14 cellular contexts compared by ENCODE assay signal in the genomic region with DNA sequence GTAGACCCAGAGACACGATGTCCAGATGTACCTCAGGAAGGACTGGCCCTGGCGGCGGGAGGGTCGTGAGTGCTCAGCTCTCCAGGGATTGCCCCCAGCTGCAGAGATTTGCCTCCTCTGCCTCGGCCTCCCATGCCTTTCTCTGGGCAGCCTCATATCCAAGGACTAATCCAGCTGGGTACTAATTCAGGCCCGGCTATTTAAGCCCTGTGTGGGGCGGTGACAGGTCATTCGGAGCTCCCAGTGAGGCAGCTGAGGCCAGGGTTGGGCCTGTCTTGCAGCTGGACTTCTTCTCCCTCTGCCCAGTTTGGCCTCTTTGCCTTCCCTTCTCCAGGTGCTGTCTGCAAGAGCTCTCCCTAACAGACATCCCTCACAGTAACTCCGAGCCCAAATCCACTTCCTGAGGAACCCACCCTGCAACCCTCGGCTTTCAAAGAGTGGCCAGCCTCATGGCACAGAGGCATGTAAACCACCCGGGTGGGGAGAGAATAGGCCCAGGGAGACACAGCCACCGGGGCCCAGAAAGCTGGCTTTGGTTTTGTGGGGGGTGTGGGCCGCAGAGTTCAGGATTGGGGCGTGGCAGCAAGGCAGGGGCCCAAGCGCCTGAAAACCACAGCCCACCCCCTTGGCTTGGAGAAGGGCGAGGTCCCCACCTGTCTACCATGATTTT.
A peak's percentile ranks its signal among the peaks of the same experiment; 100 is the strongest.
DNase-seq lines count a peak whose midpoint lies in the region; ATAC-seq and TF ChIP-seq lines count a peak whose summit lies in the region.
"Had no signal": no experiment of that assay in that cellular context is flagged by ENCODE, and none has a peak within 500 bp of the region (broad histone marks: within the 10 kb centered on the region; RNA-seq: fewer than 3 reads in every experiment).

No MANE protein-coding gene starts in this region.

- no peaks in the 10 kb centered on the region for H3K27me3 Mint-ChIP-seq in MCF 10A (ENCODE audit: insufficient read depth, unreplicated experiment)
- H3K27me3 Mint-ChIP-seq in T-cell, result peaks cover 3 to 10% of the 10 kb centered on the region in 2 donors

- H4K20me1 ChIP-seq in hepatocyte (ENCODE audit: insufficient read depth, poor library complexity, severe bottlenecking), result no peaks in the 10 kb centered on the region

- 74 to 79% methylated on average over 12 to 15 of the region's 16 CpGs for WGBS in upper lobe of left lung, 2 donors
- 89% methylated on average over 16 of the region's 16 CpGs for WGBS in hepatocyte (ENCODE audit: low lambda C conversion rate, missing lambda C conversion rate)

- intact Hi-C loops in MCF 10A (cut with micrococcal nuclease) (loop anchor here (5.0 kb wide), 1 partner anchor 43 kb away; no protein-coding TSS in a partner anchor), breast epithelium (cut with DNase I; ENCODE audit: low total_unique reads) (no loop called here)

- no peak for TF ChIP-seq EP300 in upper lobe of left lung (IDR thresholded peaks at IDR 0.05)

- H3K27ac ChIP-seq in breast epithelium, result no peak overlapping the region
- peak overlapping the region in 3 of 4 donors; percentile 9 to 53 (median 46) for H3K27ac ChIP-seq in upper lobe of left lung
- no peak overlapping the region for H3K27ac ChIP-seq in hepatocyte

- no peaks in the 10 kb centered on the region for H3K9me2 ChIP-seq in hepatocyte (replicated peaks; ENCODE audit: insufficient read depth)

- no peak for DNase-seq in MCF 10A (ENCODE audit: unreplicated experiment)
- no peak for DNase-seq in breast epithelium (ENCODE audit: low spot score in 2 of 2)
- no peak for DNase-seq in T-cell
- peak; percentile 8 for DNase-seq in glomerular visceral epithelial cell (ENCODE audit: extremely low spot score)
- peak in 1 of 2 donors; percentile 19 for DNase-seq in upper lobe of left lung
- DNase-seq in hepatocyte (ENCODE audit: low spot score), result no peak
- no peak for DNase-seq in T1000 (lab: John Stamatoyannopoulos, UW)
- DNase-seq in NCI-H146 treated with DMSO at 0.1 percent for 48 hours (lab: John Stamatoyannopoulos, UW; ENCODE audit: unreplicated experiment), result no peak
- DNase-seq: esophagus squamous epithelium, NCI-H1417, NCI-H510A, posterior cingulate gyrus had no signal

- H3K36me3 Mint-ChIP-seq in MCF 10A (ENCODE audit: insufficient read depth, unreplicated experiment) (no peaks in the 10 kb centered on the region), T-cell (peaks cover 2% of the 10 kb centered on the region)

- H3K4me3 ChIP-seq in breast epithelium (no peak overlapping the region), upper lobe of left lung (no peak overlapping the region), hepatocyte (no peak overlapping the region)
- H3K4me3 ChIP-seq: coronary artery, esophagus squamous epithelium, Peyer's patch had no signal

- no peak overlapping the region for H3K4me2 ChIP-seq in hepatocyte

- H3K9me3 Mint-ChIP-seq in MCF 10A (ENCODE audit: unreplicated experiment) (no peaks in the 10 kb centered on the region), T-cell (peaks cover 0 to 10% (median 7%) of the 10 kb centered on the region in 3 donors)

- POLR2A ChIA-PET in MCF 10A (lab: Yijun Ruan, JAX) (interaction anchor here (4.6 kb wide), 1 partner anchor 92 kb away, joined by 18 read pairs; a partner anchor contains a TSS), T-cell (lab: Charles Lee) (no interaction called here)

- no TSS peak for BruUV-seq in MCF 10A (replicated peaks; lab: Mats Ljungman, UMichigan)

- H3K4me1 ChIP-seq in breast epithelium (no peaks in the 10 kb centered on the region), upper lobe of left lung (peaks cover 18 to 30% (median 23%) of the 10 kb centered on the region in 4 donors), hepatocyte (ENCODE audit: insufficient read depth) (peaks cover 25% of the 10 kb centered on the region)

- peaks cover 35% of the 10 kb centered on the region for H3K4me1 Mint-ChIP-seq in MCF 10A (ENCODE audit: insufficient read depth, unreplicated experiment)
- H3K4me1 Mint-ChIP-seq in T-cell, result peaks cover 31 to 42% (median 32%) of the 10 kb centered on the region in 3 donors

- CTCF ChIA-PET in MCF 10A (lab: Yijun Ruan, JAX) (interaction anchor here (0.6 kb wide), 1 partner anchor 72 kb away, joined by 3 read pairs; no protein-coding TSS in a partner anchor), T-cell (lab: Charles Lee) (no interaction called here)

- no peak overlapping the region for H2AFZ ChIP-seq in hepatocyte

- TF ChIP-seq CTCF in MCF 10A (IDR thresholded peaks at IDR 0.05; ENCODE audit: unreplicated experiment), result no peak
- no peak for TF ChIP-seq CTCF in breast epithelium (IDR thresholded peaks at IDR 0.05)
- no peak for TF ChIP-seq CTCF in upper lobe of left lung (IDR thresholded peaks at IDR 0.05)
- no peak for TF ChIP-seq CTCF in hepatocyte (IDR thresholded peaks at IDR 0.05; ENCODE audit: poor library complexity)

- H3K79me2 ChIP-seq in hepatocyte, result no peaks in the 10 kb centered on the region

- no peak overlapping the region for H3K4me3 Mint-ChIP-seq in MCF 10A (ENCODE audit: unreplicated experiment)
- no peak overlapping the region for H3K4me3 Mint-ChIP-seq in T-cell

- TF ChIP-seq POLR2A in breast epithelium (IDR thresholded peaks at IDR 0.05) (no peak), upper lobe of left lung (IDR thresholded peaks at IDR 0.05) (no peak)

- H3K36me3 ChIP-seq in breast epithelium, result no peaks in the 10 kb centered on the region
- no peaks in the 10 kb centered on the region for H3K36me3 ChIP-seq in upper lobe of left lung
- H3K36me3 ChIP-seq in hepatocyte (replicated peaks; ENCODE audit: insufficient read depth, low read depth), result no peaks in the 10 kb centered on the region
- H3K36me3 ChIP-seq: esophagus squamous epithelium, Peyer's patch had no signal

- no peaks in the 10 kb centered on the region for H3K27me3 ChIP-seq in breast epithelium
- H3K27me3 ChIP-seq in upper lobe of left lung, result no peaks in the 10 kb centered on the region
- H3K27me3 ChIP-seq in hepatocyte, result no peaks in the 10 kb centered on the region
- H3K27me3 ChIP-seq: esophagus squamous epithelium, Peyer's patch had no signal

- H3K27ac Mint-ChIP-seq in MCF 10A (ENCODE audit: low read depth, unreplicated experiment), result peak overlapping the region; percentile 59
- H3K27ac Mint-ChIP-seq in T-cell, result peak overlapping the region; percentile 55 to 56

- ATAC-seq in T-cell (replicated peaks in 1 of 4) (no peak), upper lobe of left lung (ENCODE audit: low FRiP score in 2 of 2) (no peak)

- peaks cover 0 to 6% of the 10 kb centered on the region in 2 donors for H3K9me3 ChIP-seq in breast epithelium
- H3K9me3 ChIP-seq in upper lobe of left lung, result no peaks in the 10 kb centered on the region
- no peaks in the 10 kb centered on the region for H3K9me3 ChIP-seq in hepatocyte (ENCODE audit: low read depth)
- H3K9me3 ChIP-seq: esophagus squamous epithelium, Peyer's patch had no signal

Comparison
In these comparisons a context has a peak if more than half of its experiments do, and no peak if none do; other contexts are left out.
1. H3K27ac ChIP-seq: peak in upper lobe of left lung (3 of 4); none in breast epithelium (0 of 2) and hepatocyte (single experiment).